In genomic region chr18:74624491-74624890, GRCh38 we compare ENCODE assay signal across 32 cellular contexts.
"Had no signal": no experiment of that assay in that cellular context is flagged by ENCODE, and none has a peak within 500 bp of the region (broad histone marks: within the 10 kb centered on the region; RNA-seq: fewer than 3 reads in every experiment).

No MANE protein-coding gene starts in this region.

- H3K36me3 Mint-ChIP-seq: activated naive CD4-positive, alpha-beta T cell treated with anti-CD3 and anti-CD28 coated beads, Interleukin-2, amount 50 U/mL, for 24 hours; activated naive CD8-positive, alpha-beta T cell treated with anti-CD3 and anti-CD28 coated beads for 36 hours; brain had no signal

- H3K4me3 ChIP-seq: adrenal gland, ascending aorta, breast epithelium, cardiac muscle cell, colonic mucosa, esophagus squamous epithelium, gastroesophageal sphincter, heart right ventricle had no signal

- ATAC-seq: activated naive CD8-positive, alpha-beta T cell treated with anti-CD3 and anti-CD28 coated beads, Interleukin-2, amount 50 U/mL, for 24 hours; activated T-cell treated with anti-CD3 and anti-CD28 coated beads, Interleukin-2, amount 50 U/mL, for 4 hours; gastroesophageal sphincter; heart right ventricle; T-helper 17 cell had no signal

- H3K4me1 ChIP-seq: adrenal gland, ascending aorta, breast epithelium, colonic mucosa, esophagus squamous epithelium had no signal

- H3K4me3 Mint-ChIP-seq: activated CD4-positive, alpha-beta memory T cell treated with anti-CD3 and anti-CD28 coated beads, Interleukin-2, amount 10 ng/mL, durations not matched to agents 7 days and 5 days; activated CD4-positive, alpha-beta T cell treated with anti-CD3 and anti-CD28 coated beads, Interleukin-2, amount 10 ng/mL, durations not matched to agents 7 days and 5 days; activated naive CD4-positive, alpha-beta T cell treated with anti-CD3 and anti-CD28 coated beads for 36 hours; activated naive CD4-positive, alpha-beta T cell treated with anti-CD3 and anti-CD28 coated beads, Interleukin-2, amount 50 U/mL, for 24 hours; activated naive CD8-positive, alpha-beta T cell treated with anti-CD3 and anti-CD28 coated beads for 36 hours; activated naive CD8-positive, alpha-beta T cell treated with anti-CD3 and anti-CD28 coated beads, Interleukin-2, amount 50 U/mL, for 24 hours; activated T-cell treated with anti-CD3 and anti-CD28 coated beads, Interleukin-2, amount 50 U/mL, for 4 hours; brain; T-helper 17 cell; T-helper 2 cell treated with Interferon-gamma antibody and Interleukin-4, amounts not matched to agents 5 μg/mL and 100 μg/mL, for 36 hours had no signal

- H3K27ac Mint-ChIP-seq: activated CD4-positive, alpha-beta memory T cell treated with anti-CD3 and anti-CD28 coated beads, Interleukin-2, amount 10 ng/mL, durations not matched to agents 7 days and 5 days; activated CD4-positive, alpha-beta T cell treated with anti-CD3 and anti-CD28 coated beads, Interleukin-2, amount 10 ng/mL, durations not matched to agents 7 days and 5 days; activated naive CD4-positive, alpha-beta T cell treated with anti-CD3 and anti-CD28 coated beads for 36 hours; activated naive CD4-positive, alpha-beta T cell treated with anti-CD3 and anti-CD28 coated beads, Interleukin-2, amount 50 U/mL, for 24 hours; activated naive CD8-positive, alpha-beta T cell treated with anti-CD3 and anti-CD28 coated beads for 36 hours; activated naive CD8-positive, alpha-beta T cell treated with anti-CD3 and anti-CD28 coated beads, Interleukin-2, amount 50 U/mL, for 24 hours; activated T-helper 2 cell treated with anti-CD3 and anti-CD28 coated beads, Interferon-gamma antibody, Interleukin-2, Interleukin-4, amounts not matched to agents 10 μg/mL and 5 μg/mL and 100 μg/mL, durations not matched to agents 14 hours and 24 hours and 36 hours; brain; T-helper 17 cell; T-helper 2 cell treated with Interferon-gamma antibody and Interleukin-4, amounts not matched to agents 5 μg/mL and 100 μg/mL, for 36 hours had no signal

- H3K27me3 ChIP-seq: adrenal gland, ascending aorta, breast epithelium, cardiac muscle cell, colonic mucosa, esophagus squamous epithelium, gastroesophageal sphincter, heart right ventricle had no signal

- H3K27me3 Mint-ChIP-seq: activated CD4-positive, alpha-beta memory T cell treated with anti-CD3 and anti-CD28 coated beads, Interleukin-2, amount 10 ng/mL, durations not matched to agents 7 days and 5 days; activated CD4-positive, alpha-beta T cell treated with anti-CD3 and anti-CD28 coated beads, Interleukin-2, amount 10 ng/mL, durations not matched to agents 7 days and 5 days; activated naive CD4-positive, alpha-beta T cell treated with anti-CD3 and anti-CD28 coated beads, Interleukin-2, amount 50 U/mL, for 24 hours; activated naive CD8-positive, alpha-beta T cell treated with anti-CD3 and anti-CD28 coated beads for 36 hours; activated naive CD8-positive, alpha-beta T cell treated with anti-CD3 and anti-CD28 coated beads, Interleukin-2, amount 50 U/mL, for 24 hours; brain; T-helper 17 cell had no signal

- H3K36me3 ChIP-seq: adrenal gland, ascending aorta, breast epithelium, cardiac muscle cell, colonic mucosa, esophagus squamous epithelium, gastroesophageal sphincter, heart right ventricle had no signal

- H3K9me3 Mint-ChIP-seq: activated CD4-positive, alpha-beta memory T cell treated with anti-CD3 and anti-CD28 coated beads, Interleukin-2, amount 10 ng/mL, durations not matched to agents 7 days and 5 days; activated CD4-positive, alpha-beta T cell treated with anti-CD3 and anti-CD28 coated beads, Interleukin-2, amount 10 ng/mL, durations not matched to agents 7 days and 5 days; activated naive CD4-positive, alpha-beta T cell treated with anti-CD3 and anti-CD28 coated beads for 36 hours; activated naive CD4-positive, alpha-beta T cell treated with anti-CD3 and anti-CD28 coated beads, Interleukin-2, amount 50 U/mL, for 24 hours; activated naive CD8-positive, alpha-beta T cell treated with anti-CD3 and anti-CD28 coated beads for 36 hours; activated naive CD8-positive, alpha-beta T cell treated with anti-CD3 and anti-CD28 coated beads, Interleukin-2, amount 50 U/mL, for 24 hours; activated T-cell treated with anti-CD3 and anti-CD28 coated beads, Interleukin-2, amount 50 U/mL, for 4 hours; activated T-helper 2 cell treated with anti-CD3 and anti-CD28 coated beads, Interferon-gamma antibody, Interleukin-2, Interleukin-4, amounts not matched to agents 10 μg/mL and 5 μg/mL and 100 μg/mL, durations not matched to agents 14 hours and 24 hours and 36 hours; brain; T-helper 2 cell treated with Interferon-gamma antibody and Interleukin-4, amounts not matched to agents 5 μg/mL and 100 μg/mL, for 36 hours had no signal

- DNase-seq: activated CD4-positive, alpha-beta memory T cell treated with anti-CD3 and anti-CD28 coated beads, Interleukin-2, amount 10 ng/mL, durations not matched to agents 7 days and 5 days; activated CD4-positive, alpha-beta T cell treated with anti-CD3 and anti-CD28 coated beads for 1 hour; activated CD4-positive, alpha-beta T cell treated with anti-CD3 and anti-CD28 coated beads for 4 hours; activated CD4-positive, alpha-beta T cell treated with anti-CD3 and anti-CD28 coated beads, Interleukin-2, amount 10 ng/mL, durations not matched to agents 7 days and 5 days; activated CD4-positive, alpha-beta T cell treated with anti-CD3 and anti-CD28 coated beads, Interleukin-2, amount 50 U/mL, for 4 hours; activated CD8-positive, alpha-beta memory T cell treated with anti-CD3 and anti-CD28 coated beads for 24 hours; activated effector memory CD4-positive, alpha-beta T cell treated with anti-CD3 and anti-CD28 coated beads, Interleukin-2, amount 50 U/mL, for 16 hours; activated naive CD4-positive, alpha-beta T cell treated with anti-CD3 and anti-CD28 coated beads for 36 hours; activated naive CD8-positive, alpha-beta T cell treated with anti-CD3 and anti-CD28 coated beads for 36 hours; activated naive CD8-positive, alpha-beta T cell treated with anti-CD3 and anti-CD28 coated beads, Interleukin-2, amount 50 U/mL, for 24 hours; activated T-cell treated with anti-CD3 and anti-CD28 coated beads, Interleukin-2, amount 50 U/mL, for 4 hours; adrenal gland; amygdala; central memory CD4-positive, alpha-beta T cell; cerebellar nuclear complex; colonic mucosa; effector CD8-positive, alpha-beta T cell; esophagus squamous epithelium; foreskin melanocyte; heart right ventricle; T-helper 1 cell; T-helper 17 cell; T1000 had no signal

- H3K27ac ChIP-seq: adrenal gland, ascending aorta, breast epithelium, cardiac muscle cell, colonic mucosa, epithelial cell of prostate, esophagus squamous epithelium, gastroesophageal sphincter, heart right ventricle had no signal

- H3K4me1 Mint-ChIP-seq: brain had no signal

- H3K9me3 ChIP-seq: adrenal gland, ascending aorta, breast epithelium, colonic mucosa, esophagus squamous epithelium, gastroesophageal sphincter, heart right ventricle had no signal
